In genomic region chr11:64185323-64186204, GRCh38 we compare ENCODE assay signal across 8 cellular contexts. TPM values are rescaled to one million over a fixed set of nuclear protein-coding genes. Genes with fewer than 3 reads are reported as not detected.
DNase-seq lines count a peak whose midpoint lies in the region; ATAC-seq and TF ChIP-seq lines count a peak whose summit lies in the region.

TSS of gene STIP1 (plus strand) at chr11:64186171. CDS start at chr11:64186262, 91 bp downstream.

- no peaks in the 10 kb centered on the region for H3K9me3 Mint-ChIP-seq in T-helper 1 cell treated with Interleukin-12 subunit alpha and Interleukin-12 subunit beta and Interleukin-4 antibody, amounts not matched to agents 30 μg/mL and 1 μg/mL, for 36 hours

- H3K27ac ChIP-seq in left ventricle myocardium inferior (replicated peaks) (peak within 1 kb of the TSS; percentile 98), prostate gland (peak within 1 kb of the TSS; percentile 97 to 99), urinary bladder (ENCODE audit: low read depth) (peak within 1 kb of the TSS; percentile 85)

- H3K9me3 ChIP-seq in left ventricle myocardium inferior (replicated peaks) = no peaks in the 10 kb centered on the region
- no peaks in the 10 kb centered on the region for H3K9me3 ChIP-seq in prostate gland

- H3K36me3 Mint-ChIP-seq in T-helper 1 cell treated with Interleukin-12 subunit alpha and Interleukin-12 subunit beta and Interleukin-4 antibody, amounts not matched to agents 30 μg/mL and 1 μg/mL, for 36 hours (ENCODE audit: low read depth) = peaks cover 14% of the 10 kb centered on the region

- in situ Hi-C loops in GM13977 (cut with MboI; ENCODE audit: low pct_unique_long_range_greater_than_20kb, low sequenced_read_pairs, unreplicated experiment) = no loop called here

- WGBS in prostate gland = 0% methylated on average over 72 of the region's 72 CpGs
- WGBS in urinary bladder = under 1% methylated on average over 72 of the region's 72 CpGs

- H3K4me3 Mint-ChIP-seq in T-helper 1 cell treated with Interleukin-12 subunit alpha and Interleukin-12 subunit beta and Interleukin-4 antibody, amounts not matched to agents 30 μg/mL and 1 μg/mL, for 36 hours = peak within 1 kb of the TSS; percentile 99

- ATAC-seq in HG02884 (IDR thresholded peaks at IDR 0.05; ENCODE audit: unreplicated experiment) = peak; percentile 77

- peaks cover 10% of the 10 kb centered on the region for H3K36me3 ChIP-seq in left ventricle myocardium inferior
- H3K36me3 ChIP-seq in prostate gland = no peaks in the 10 kb centered on the region
- H3K36me3 ChIP-seq in urinary bladder (ENCODE audit: insufficient read depth) = no peaks in the 10 kb centered on the region

- intact Hi-C loops in left ventricle myocardium inferior (cut with micrococcal nuclease) (no loop called here), prostate gland (cut with DNase I) (loop anchor here (5.0 kb wide), 1 partner anchor 117 kb away; the partner anchor contains the start of gene CATSPERZ)

- peak; percentile 96 for TF ChIP-seq POLR2A in prostate gland (IDR thresholded peaks at IDR 0.05)

- peak; percentile 43 for TF ChIP-seq CTCF in GM13977 (IDR thresholded peaks at IDR 0.05; ENCODE audit: extremely low read depth, insufficient read depth, missing control alignments)
- peak; percentile 69 for TF ChIP-seq CTCF in left ventricle myocardium inferior (IDR thresholded peaks at IDR 0.05; ENCODE audit: borderline replicate concordance)
- peak in 2 of 4 experiments; percentile 73 for TF ChIP-seq CTCF in prostate gland (IDR thresholded peaks at IDR 0.05)

- H3K4me3 ChIP-seq in left ventricle myocardium inferior = peak within 1 kb of the TSS; percentile 82
- H3K4me3 ChIP-seq in prostate gland = peak within 1 kb of the TSS; percentile 62 to 67
- peak within 1 kb of the TSS; percentile 48 for H3K4me3 ChIP-seq in urinary bladder (ENCODE audit: low read depth, low read length)

- DNase-seq in GM13977 (ENCODE audit: low spot score) (peak; percentile 99), NCI-H1694 (lab: John Stamatoyannopoulos, UW) (peak; percentile 99), amniotic stem cell (lab: John Stamatoyannopoulos, UW) (peak; percentile 100), left ventricle myocardium inferior (peak; percentile 99), prostate gland (ENCODE audit: low spot score) (peak; percentile 100)

- H3K27me3 ChIP-seq in left ventricle myocardium inferior (ENCODE audit: low read depth) (no peaks in the 10 kb centered on the region), prostate gland (replicated peaks; ENCODE audit: insufficient read depth) (no peaks in the 10 kb centered on the region)

- H3K4me1 ChIP-seq in left ventricle myocardium inferior (peaks cover 49% of the 10 kb centered on the region), prostate gland (replicated peaks) (no peaks in the 10 kb centered on the region), urinary bladder (ENCODE audit: insufficient read depth) (no peaks in the 10 kb centered on the region)

- peaks cover 35% of the 10 kb centered on the region for H3K4me1 Mint-ChIP-seq in T-helper 1 cell treated with Interleukin-12 subunit alpha and Interleukin-12 subunit beta and Interleukin-4 antibody, amounts not matched to agents 30 μg/mL and 1 μg/mL, for 36 hours (ENCODE audit: low read depth)

- H3K27ac Mint-ChIP-seq in T-helper 1 cell treated with Interleukin-12 subunit alpha and Interleukin-12 subunit beta and Interleukin-4 antibody, amounts not matched to agents 30 μg/mL and 1 μg/mL, for 36 hours = peak within 1 kb of the TSS; percentile 99

- no peaks in the 10 kb centered on the region for H3K27me3 Mint-ChIP-seq in T-helper 1 cell treated with Interleukin-12 subunit alpha and Interleukin-12 subunit beta and Interleukin-4 antibody, amounts not matched to agents 30 μg/mL and 1 μg/mL, for 36 hours (ENCODE audit: low read depth)

RNA-seq across cellular contexts. Expression of gene STIP1, which starts in this region (rescaled TPM):
- total RNA-seq in left ventricle myocardium inferior = 97.4 TPM
- total RNA-seq in prostate gland = 100 to 1,000 TPM; 104 to 139 TPM
- 42.7 TPM for total RNA-seq in urinary bladder
- polyA plus RNA-seq in urinary bladder = 84.0 TPM

Comparison
In these comparisons a context has a peak if more than half of its experiments do, and no peak if none do; other contexts are left out.
1. Peak in every context shown above with its lines: DNase-seq, ATAC-seq, H3K4me3 ChIP-seq and H3K27ac ChIP-seq.